30 cellular contexts compared by ENCODE assay signal in genomic region chr2:129334696-129335095, GRCh38.
"Had no signal": no experiment of that assay in that cellular context is flagged by ENCODE, and none has a peak within 500 bp of the region (broad histone marks: within the 10 kb centered on the region; RNA-seq: fewer than 3 reads in every experiment).

No MANE protein-coding gene starts in this region.

- H3K36me3 ChIP-seq: brain microvascular endothelial cell, SJSA1 had no signal

- H3K9me3 Mint-ChIP-seq: T-helper 2 cell treated with Interferon-gamma antibody and Interleukin-4, amounts not matched to agents 5 μg/mL and 100 μg/mL, for 36 hours had no signal

- DNase-seq: activated CD4-positive, alpha-beta T cell treated with anti-CD3 and anti-CD28 coated beads for 48 hours; activated CD4-positive, alpha-beta T cell treated with anti-CD3 and anti-CD28 coated beads, Interleukin-2, amount 50 U/mL, for 4 hours; activated CD4-positive, CD25-positive, alpha-beta regulatory T cell treated with anti-CD3 and anti-CD28 coated beads, Interleukin-2, amount 50 U/mL, for 72 hours; activated CD8-positive, alpha-beta memory T cell treated with anti-CD3 and anti-CD28 coated beads, Interleukin-2, amount 50 U/mL, for 48 hours; activated CD8-positive, alpha-beta T cell treated with anti-CD3 and anti-CD28 coated beads, Interleukin-2, amount 10 ng/mL, durations not matched to agents 7 days and 5 days; activated effector memory CD4-positive, alpha-beta T cell treated with Interleukin-2 at 50 U/mL for 16 hours; activated naive CD4-positive, alpha-beta T cell treated with Interleukin-2 at 50 U/mL for 16 hours; activated T-cell treated with anti-CD3 and anti-CD28 coated beads, Interleukin-2, amount 50 U/mL, for 1 hour; brain microvascular endothelial cell; KG1; NCI-H1092 treated with DMSO at 0.1 percent for 48 hours; NCI-H1417 treated with DMSO at 0.1 percent for 48 hours; NCI-H1694; NCI-H2029; NCI-H2107; NCI-H2171 treated with DMSO at 0.1 percent for 48 hours; NCI-H226; NCI-H510A; NCI-H526 treated with DMSO at 0.1 percent for 48 hours; NCI-H82; OCI-M1; RPMI8226; SHP77; SW 1271 had no signal

- H3K9me3 ChIP-seq: SJSA1 had no signal

- H3K27me3 ChIP-seq: brain microvascular endothelial cell, SJSA1 had no signal

- ATAC-seq: activated CD8-positive, alpha-beta T cell treated with anti-CD3 and anti-CD28 coated beads, Interleukin-2, amount 10 ng/mL, durations not matched to agents 7 days and 5 days; Panc1; SK-N-SH treated with all-trans-retinoic acid at 6 μM for 48 hours had no signal

- H3K36me3 Mint-ChIP-seq: activated naive CD8-positive, alpha-beta T cell; IgD-negative memory B cell had no signal

- H3K4me3 ChIP-seq: SJSA1 had no signal

- H3K27me3 Mint-ChIP-seq: IgD-negative memory B cell had no signal

- H3K4me1 ChIP-seq: SJSA1 had no signal

- H3K4me3 Mint-ChIP-seq: activated CD8-positive, alpha-beta T cell treated with anti-CD3 and anti-CD28 coated beads, Interleukin-2, amount 10 ng/mL, durations not matched to agents 7 days and 5 days; activated naive CD8-positive, alpha-beta T cell; IgD-negative memory B cell; T-helper 2 cell treated with Interferon-gamma antibody and Interleukin-4, amounts not matched to agents 5 μg/mL and 100 μg/mL, for 36 hours had no signal

- H3K27ac Mint-ChIP-seq: activated CD8-positive, alpha-beta T cell treated with anti-CD3 and anti-CD28 coated beads, Interleukin-2, amount 10 ng/mL, durations not matched to agents 7 days and 5 days; activated naive CD8-positive, alpha-beta T cell; IgD-negative memory B cell; T-helper 2 cell treated with Interferon-gamma antibody and Interleukin-4, amounts not matched to agents 5 μg/mL and 100 μg/mL, for 36 hours had no signal

- H3K4me1 Mint-ChIP-seq: IgD-negative memory B cell had no signal

- H3K27ac ChIP-seq: brain microvascular endothelial cell, SJSA1 had no signal
